ENCODE assay signal across 8 cellular contexts in the genomic region with DNA sequence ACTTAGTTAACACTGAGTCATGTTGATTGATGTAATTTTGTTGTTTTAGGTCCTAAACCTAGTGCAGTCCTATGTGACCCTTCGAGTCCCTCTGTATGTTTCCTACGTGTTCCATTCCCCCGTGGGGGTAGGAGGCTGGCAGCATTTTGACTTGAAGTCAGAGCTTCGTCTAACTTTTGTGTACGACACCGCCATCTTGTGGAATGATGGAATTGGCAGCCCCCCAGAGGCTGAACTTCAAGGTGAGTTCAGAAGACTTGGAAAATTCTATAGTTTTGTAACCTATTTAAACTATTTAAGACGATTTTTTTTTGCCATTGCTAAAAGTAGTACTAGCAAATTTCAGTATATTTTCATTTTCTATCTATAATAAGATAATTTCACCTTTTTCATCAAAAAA.
DNase-seq lines count a peak whose midpoint lies in the region; ATAC-seq and TF ChIP-seq lines count a peak whose summit lies in the region.

No MANE protein-coding gene starts in this region.

- POLR2A ChIA-PET in HEK293T (lab: Yijun Ruan, JAX), result no interaction called here

- ATAC-seq in activated T-cell treated with anti-CD3 and anti-CD28 coated beads, Interleukin-2, amount 50 U/mL, for 72 hours (replicated peaks in 1 of 2), result no peak

- no peaks in the 10 kb centered on the region for H3K4me1 Mint-ChIP-seq in activated T-cell treated with anti-CD3 and anti-CD28 coated beads, Interleukin-2, amount 50 U/mL, for 72 hours (ENCODE audit: low read depth)

- no peak overlapping the region for H3K27ac Mint-ChIP-seq in activated T-cell treated with anti-CD3 and anti-CD28 coated beads, Interleukin-2, amount 50 U/mL, for 72 hours

- H3K9me3 Mint-ChIP-seq in activated T-cell treated with anti-CD3 and anti-CD28 coated beads, Interleukin-2, amount 50 U/mL, for 72 hours, result no peaks in the 10 kb centered on the region

- CTCF ChIA-PET in HEK293T (lab: Yijun Ruan, JAX), result interaction anchor here (0.8 kb wide), 1 partner anchor 11 kb away, joined by 3 read pairs; no protein-coding TSS in a partner anchor

- H3K36me3 Mint-ChIP-seq in activated T-cell treated with anti-CD3 and anti-CD28 coated beads, Interleukin-2, amount 50 U/mL, for 72 hours (ENCODE audit: insufficient read depth in 2 of 2), result no peaks in the 10 kb centered on the region

- no peak overlapping the region for H3K4me3 Mint-ChIP-seq in activated T-cell treated with anti-CD3 and anti-CD28 coated beads, Interleukin-2, amount 50 U/mL, for 72 hours

- H3K27me3 Mint-ChIP-seq in activated T-cell treated with anti-CD3 and anti-CD28 coated beads, Interleukin-2, amount 50 U/mL, for 72 hours (ENCODE audit: low read depth), result peaks cover 21% of the 10 kb centered on the region

- peak; percentile 10 for DNase-seq in NCI-H2107 (lab: John Stamatoyannopoulos, UW)
- DNase-seq in NCI-H2107 treated with DMSO at 0.1 percent for 48 hours (lab: John Stamatoyannopoulos, UW; ENCODE audit: unreplicated experiment), result no peak
- DNase-seq in HEK293T (ENCODE audit: extremely low spot score), result peak; percentile 48
- peak; percentile 31 for DNase-seq in NCI-H460 (ENCODE audit: extremely low read depth, low read depth)
- peak; percentile 30 to 36 for DNase-seq in activated T-cell treated with anti-CD3 and anti-CD28 coated beads, Interleukin-2, amount 50 U/mL, for 72 hours
- DNase-seq in hypothalamus (lab: John Stamatoyannopoulos, UW), result peak in 33 of 51 donors; percentile 0 to 66 (median 21)
- peak in 3 of 4 experiments; percentile 1 to 17 (median 12) for DNase-seq in stimulated activated CD4-positive, alpha-beta T cell treated with anti-CD3 and anti-CD28 coated beads, Interleukin-1b, Interleukin-23, amount 100 ng/mL, for 24 hours (ENCODE audit: low read depth in 4 of 4, low spot score in 1 of 4)
- no peak for DNase-seq in NCI-H510A (lab: John Stamatoyannopoulos, UW)

TF ChIP-seq in HEK293T, 16 proteins besides CTCF, POLR2A, EP300 and RAD21:
- TF ChIP-seq FOXA1 (IDR thresholded peaks at IDR 0.05) (no peak), ZNF384 (IDR thresholded peaks at IDR 0.05) (no peak), SUZ12 (IDR thresholded peaks at IDR 0.05) (no peak)
TF ChIP-seq in HEK293T: peak in this region for 0.

Comparison
In these comparisons a context has a peak if more than half of its experiments do, and no peak if none do; other contexts are left out.
1. DNase-seq: peak in NCI-H2107 (single experiment), HEK293T (single experiment), NCI-H460 (single experiment), activated T-cell treated with anti-CD3 and anti-CD28 coated beads, Interleukin-2, amount 50 U/mL, for 72 hours (2 of 2), hypothalamus (33 of 51) and stimulated activated CD4-positive, alpha-beta T cell treated with anti-CD3 and anti-CD28 coated beads, Interleukin-1b, Interleukin-23, amount 100 ng/mL, for 24 hours (3 of 4); none in NCI-H2107 treated with DMSO at 0.1 percent for 48 hours (single experiment) and NCI-H510A (single experiment).